ENCODE assay signal across 25 cellular contexts in the genomic region with DNA sequence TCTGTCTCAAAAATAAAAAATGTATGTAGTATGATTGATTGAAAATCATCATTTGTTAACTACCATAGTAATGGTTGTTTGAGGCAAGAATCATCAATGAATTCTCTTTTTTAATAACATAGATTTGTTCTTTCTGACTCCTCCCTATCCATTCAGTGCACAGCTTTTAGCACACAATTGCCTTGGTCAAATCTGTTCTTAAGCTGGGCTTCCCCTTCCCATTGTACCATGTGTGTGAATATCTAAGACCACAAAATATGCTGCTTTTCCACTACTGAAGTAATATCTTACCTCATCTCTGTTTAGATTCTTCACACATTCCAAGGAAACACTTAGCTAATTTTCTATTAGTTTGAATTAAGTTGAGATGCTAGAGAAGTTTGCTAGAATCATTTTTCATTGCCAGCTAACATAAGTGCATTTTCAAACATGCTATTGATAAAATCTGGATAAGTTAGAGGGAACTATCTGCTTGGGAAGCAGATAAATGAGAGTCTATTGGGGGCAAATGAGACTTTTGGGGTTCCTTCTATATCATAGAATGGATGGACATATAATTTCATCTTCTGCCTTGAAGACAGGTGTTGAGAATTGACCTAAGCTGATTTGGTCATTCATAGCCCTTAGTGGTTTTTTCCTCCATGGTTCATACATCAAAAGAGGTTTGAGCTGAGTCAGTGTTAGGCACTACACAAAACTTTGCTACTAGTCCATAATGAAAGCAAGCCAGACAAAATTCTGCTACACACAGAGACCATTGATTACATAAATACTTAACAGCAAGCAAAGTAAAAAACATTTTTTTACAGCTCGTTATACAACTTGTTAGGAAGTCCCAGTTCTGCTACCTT.
DNase-seq lines count a peak whose midpoint lies in the region; ATAC-seq lines count a peak whose summit lies in the region.
"Had no signal": no experiment of that assay in that cellular context is flagged by ENCODE, and none has a peak within 500 bp of the region (broad histone marks: within the 10 kb centered on the region; RNA-seq: fewer than 3 reads in every experiment).

No MANE protein-coding gene starts in this region.

- H3K4me1 Mint-ChIP-seq in activated T-cell treated with anti-CD3 and anti-CD28 coated beads, Interleukin-2, amount 50 U/mL, for 72 hours (ENCODE audit: low read depth): peaks cover 27% of the 10 kb centered on the region
- H3K4me1 Mint-ChIP-seq in activated T-cell treated with anti-CD3 and anti-CD28 coated beads, Interleukin-2, amount 50 U/mL, for 4 hours (ENCODE audit: low read depth): peaks cover 23% of the 10 kb centered on the region

- no peak overlapping the region for H3K27ac Mint-ChIP-seq in activated T-cell treated with anti-CD3 and anti-CD28 coated beads, Interleukin-2, amount 50 U/mL, for 72 hours
- H3K27ac Mint-ChIP-seq: activated T-helper 2 cell treated with anti-CD3 and anti-CD28 coated beads, Interferon-gamma antibody, Interleukin-2, Interleukin-4, amounts not matched to agents 10 μg/mL and 5 μg/mL and 100 μg/mL, durations not matched to agents 14 hours and 24 hours and 36 hours; brain; T-cell had no signal

- H3K4me3 Mint-ChIP-seq in activated T-cell treated with anti-CD3 and anti-CD28 coated beads, Interleukin-2, amount 50 U/mL, for 72 hours: no peak overlapping the region
- H3K4me3 Mint-ChIP-seq in activated T-cell treated with anti-CD3 and anti-CD28 coated beads, Interleukin-2, amount 50 U/mL, for 4 hours: no peak overlapping the region
- H3K4me3 Mint-ChIP-seq: brain, T-cell had no signal

- no peaks in the 10 kb centered on the region for H3K27me3 Mint-ChIP-seq in activated T-cell treated with anti-CD3 and anti-CD28 coated beads, Interleukin-2, amount 50 U/mL, for 72 hours (ENCODE audit: low read depth)
- H3K27me3 Mint-ChIP-seq in activated T-cell treated with anti-CD3 and anti-CD28 coated beads, Interleukin-2, amount 50 U/mL, for 4 hours (ENCODE audit: low read depth): no peaks in the 10 kb centered on the region
- H3K27me3 Mint-ChIP-seq: T-cell had no signal

- H3K36me3 Mint-ChIP-seq in activated T-cell treated with anti-CD3 and anti-CD28 coated beads, Interleukin-2, amount 50 U/mL, for 72 hours (ENCODE audit: insufficient read depth in 2 of 2): no peaks in the 10 kb centered on the region
- peaks cover 1% of the 10 kb centered on the region for H3K36me3 Mint-ChIP-seq in activated T-cell treated with anti-CD3 and anti-CD28 coated beads, Interleukin-2, amount 50 U/mL, for 4 hours (ENCODE audit: insufficient read depth)
- H3K36me3 Mint-ChIP-seq: brain had no signal

- intact Hi-C loops in posterior cingulate gyrus (cut with DNase I): no loop called here

- peak; percentile 43 to 58 for ATAC-seq in activated T-cell treated with anti-CD3 and anti-CD28 coated beads, Interleukin-2, amount 50 U/mL, for 72 hours (replicated peaks in 1 of 2)
- ATAC-seq in activated T-cell treated with anti-CD3 and anti-CD28 coated beads, Interleukin-2, amount 50 U/mL, for 4 hours: no peak
- ATAC-seq in GM19043 (IDR thresholded peaks at IDR 0.05; ENCODE audit: low read depth, unreplicated experiment): peak; percentile 70
- peak; percentile 87 for ATAC-seq in HG02678 (IDR thresholded peaks at IDR 0.05; ENCODE audit: unreplicated experiment)
- ATAC-seq in HG03565 (IDR thresholded peaks at IDR 0.05; ENCODE audit: unreplicated experiment): peak; percentile 69
- ATAC-seq in HG03460 (IDR thresholded peaks at IDR 0.05; ENCODE audit: unreplicated experiment): no peak
- ATAC-seq: mucosa of descending colon, Panc1, right lobe of liver, T-cell had no signal

- H3K9me3 Mint-ChIP-seq in activated T-cell treated with anti-CD3 and anti-CD28 coated beads, Interleukin-2, amount 50 U/mL, for 72 hours: no peaks in the 10 kb centered on the region
- H3K9me3 Mint-ChIP-seq in activated T-cell treated with anti-CD3 and anti-CD28 coated beads, Interleukin-2, amount 50 U/mL, for 4 hours: no peaks in the 10 kb centered on the region
- H3K9me3 Mint-ChIP-seq: brain had no signal

- no peak for DNase-seq in activated T-cell treated with anti-CD3 and anti-CD28 coated beads, Interleukin-2, amount 50 U/mL, for 72 hours
- DNase-seq in activated T-cell treated with anti-CD3 and anti-CD28 coated beads, Interleukin-2, amount 50 U/mL, for 4 hours: no peak
- no peak for DNase-seq in activated T-cell treated with anti-CD3 and anti-CD28 coated beads for 4 hours
- no peak for DNase-seq in posterior cingulate gyrus
- DNase-seq: activated CD4-positive, alpha-beta T cell treated with anti-CD3 and anti-CD28 coated beads for 4 hours; AML-193; DMS79; effector memory CD4-positive, alpha-beta T cell; foreskin melanocyte; hypothalamus; mucosa of descending colon; NCI-H1417; NCI-H2107; NK-92 treated with Interleukin-12 subunit alpha and Interleukin-12 subunit beta, amount 100 ng/mL, for 24 hours; right lobe of liver; SJCRH30; T-cell; upper lobe of left lung had no signal

Comparison
In these comparisons a context has a peak if more than half of its experiments do, and no peak if none do; other contexts are left out.
1. ATAC-seq: peak in activated T-cell treated with anti-CD3 and anti-CD28 coated beads, Interleukin-2, amount 50 U/mL, for 72 hours (2 of 2), GM19043 (single experiment), HG02678 (single experiment) and HG03565 (single experiment); none in activated T-cell treated with anti-CD3 and anti-CD28 coated beads, Interleukin-2, amount 50 U/mL, for 4 hours (0 of 2) and HG03460 (single experiment).